In the genomic region with DNA sequence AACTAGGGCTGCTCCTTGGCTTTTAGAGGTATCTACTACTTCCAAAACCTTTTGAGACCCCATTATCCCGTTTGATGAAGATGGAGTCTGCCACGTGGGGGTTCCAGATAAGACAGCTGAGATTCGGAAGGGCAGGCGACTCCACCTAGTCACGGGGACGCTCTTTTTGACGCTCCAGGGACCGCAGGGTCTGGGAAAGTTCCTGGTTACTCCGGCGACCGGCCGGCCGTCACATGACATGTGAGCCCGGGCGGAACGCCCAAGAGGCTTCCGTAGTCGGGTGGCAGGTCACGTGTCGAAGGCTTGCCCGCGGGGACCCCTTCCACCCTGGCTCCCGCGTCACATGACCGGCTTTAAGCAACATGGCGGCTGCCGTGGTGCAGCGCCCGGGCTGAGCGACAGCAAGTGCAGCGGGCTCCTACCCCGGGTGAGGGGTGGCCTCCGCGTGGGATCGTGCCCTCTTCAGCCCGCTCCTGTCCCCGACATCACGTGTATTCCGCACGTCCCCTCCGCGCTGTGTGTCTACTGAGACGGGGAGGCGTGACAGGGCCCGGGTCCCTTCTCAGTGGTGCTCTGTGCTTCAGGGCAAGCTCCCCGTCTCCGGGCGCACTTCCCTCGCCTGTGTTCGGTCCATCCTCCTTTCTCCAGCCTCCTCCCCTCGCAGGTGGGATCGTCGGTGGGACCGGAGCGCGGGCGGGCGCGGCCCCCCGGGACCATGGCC, we compare ENCODE assay signal across 8 cellular contexts. TPM values are rescaled to one million over a fixed set of nuclear protein-coding genes. Genes with fewer than 3 reads are reported as not detected.
DNase-seq lines count a peak whose midpoint lies in the region; ATAC-seq, FAIRE-seq and TF ChIP-seq lines count a peak whose summit lies in the region.

A gene with protein sequence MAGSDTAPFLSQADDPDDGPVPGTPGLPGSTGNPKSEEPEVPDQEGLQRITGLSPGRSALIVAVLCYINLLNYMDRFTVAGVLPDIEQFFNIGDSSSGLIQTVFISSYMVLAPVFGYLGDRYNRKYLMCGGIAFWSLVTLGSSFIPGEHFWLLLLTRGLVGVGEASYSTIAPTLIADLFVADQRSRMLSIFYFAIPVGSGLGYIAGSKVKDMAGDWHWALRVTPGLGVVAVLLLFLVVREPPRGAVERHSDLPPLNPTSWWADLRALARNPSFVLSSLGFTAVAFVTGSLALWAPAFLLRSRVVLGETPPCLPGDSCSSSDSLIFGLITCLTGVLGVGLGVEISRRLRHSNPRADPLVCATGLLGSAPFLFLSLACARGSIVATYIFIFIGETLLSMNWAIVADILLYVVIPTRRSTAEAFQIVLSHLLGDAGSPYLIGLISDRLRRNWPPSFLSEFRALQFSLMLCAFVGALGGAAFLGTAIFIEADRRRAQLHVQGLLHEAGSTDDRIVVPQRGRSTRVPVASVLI (plus strand): TSS at position 342 of the 721 bp plus-strand sequence. CDS start 374 bp downstream, at position 716.

- peak within 1 kb of the TSS; percentile 98 for H2AFZ ChIP-seq in keratinocyte (ENCODE audit: control insufficient read depth, low read length)

- peak within 1 kb of the TSS; percentile 88 for H3K9ac ChIP-seq in keratinocyte (ENCODE audit: control insufficient read depth, extremely low read depth, insufficient read depth, low read length)

- H3K4me3 ChIP-seq in keratinocyte (ENCODE audit: control insufficient read depth in 2 of 3, extremely low read depth in 1 of 3, insufficient read depth in 2 of 3, low read depth in 1 of 3, low read length in 3 of 3): peak within 1 kb of the TSS; percentile 79 to 85 (median 84)

- H3K27ac ChIP-seq in keratinocyte (ENCODE audit: control insufficient read depth, insufficient read depth, low read length): peak within 1 kb of the TSS; percentile 89

- H3K4me1 ChIP-seq in keratinocyte (ENCODE audit: control insufficient read depth, extremely low read depth, insufficient read depth, low read length): peaks cover 8% of the 10 kb centered on the region

- no peak for TF ChIP-seq CTCF in keratinocyte (optimal IDR thresholded peaks at IDR 0.05 in 1 of 3, IDR thresholded peaks at IDR 0.05 in 1 of 3, conservative IDR thresholded peaks at IDR 0.05 in 1 of 3; ENCODE audit: extremely low read depth in 1 of 3, insufficient read depth in 2 of 3, low read length in 3 of 3)

- no peaks in the 10 kb centered on the region for H3K9me3 ChIP-seq in keratinocyte (ENCODE audit: control insufficient read depth, low read depth, low read length)

- H3K36me3 ChIP-seq in keratinocyte (ENCODE audit: control insufficient read depth in 2 of 2, extremely low read depth in 1 of 2, insufficient read depth in 2 of 2, low read length in 2 of 2): peaks cover 9 to 15% of the 10 kb centered on the region in 2 experiments

- no peak for FAIRE-seq in keratinocyte (lab: Jason Lieb, UNC)

- H3K4me2 ChIP-seq in keratinocyte (ENCODE audit: control insufficient read depth, extremely low read depth, insufficient read depth, low read depth, low read length): peak within 1 kb of the TSS; percentile 94

- H4K20me1 ChIP-seq in keratinocyte (ENCODE audit: control insufficient read depth, extremely low read depth, insufficient read depth, low read length): no peaks in the 10 kb centered on the region

- peak; percentile 99 for DNase-seq in AG08396 (ENCODE audit: low spot score)
- DNase-seq in NCI-H460 (ENCODE audit: extremely low read depth, low read depth): peak; percentile 94
- peak; percentile 93 for DNase-seq in activated CD4-positive, CD25-positive, alpha-beta regulatory T cell treated with anti-CD3 and anti-CD28 coated beads, Interleukin-2, amount 50 U/mL, for 72 hours
- peak; percentile 95 for DNase-seq in cerebellum (ENCODE audit: low spot score)
- DNase-seq in keratinocyte (ENCODE audit: low read depth, low spot score): peak; percentile 75
- peak; percentile 82 to 85 for DNase-seq in stimulated activated CD4-positive, alpha-beta T cell treated with anti-CD3 and anti-CD28 coated beads, Interleukin-15, amount 100 ng/mL, for 1 hour (ENCODE audit: low read depth in 1 of 2, low spot score in 1 of 2)

- dilution Hi-C loops in keratinocyte (cut with MboI; ENCODE audit: extremely low pct_ligation_motif_present, low sequenced_read_pairs): no loop called here

- peaks cover 20% of the 10 kb centered on the region for H3K79me2 ChIP-seq in keratinocyte (ENCODE audit: control insufficient read depth, insufficient read depth, low read length)

- H3K9me1 ChIP-seq in keratinocyte (ENCODE audit: control insufficient read depth, extremely low read depth, insufficient read depth, low read length): no peaks in the 10 kb centered on the region

- peak; percentile 90 for ATAC-seq in GM19035 (IDR thresholded peaks at IDR 0.05; ENCODE audit: unreplicated experiment)
- ATAC-seq in HG03354 (IDR thresholded peaks at IDR 0.05; ENCODE audit: poor library complexity, severe bottlenecking, unreplicated experiment): peak; percentile 89

- H3K27me3 ChIP-seq in keratinocyte (ENCODE audit: control insufficient read depth, extremely low read depth, insufficient read depth, low read length): no peaks in the 10 kb centered on the region

RNA-seq across cellular contexts. Expression of the gene that starts here (rescaled TPM):
- total RNA-seq in NCI-H460 (2014; rRNA removed; shearing (Covaris generic)): 51.2 and 67.7 TPM in 2 replicates
- 66.5 and 66.6 TPM in 2 replicates for polyA plus RNA-seq in NCI-H460 (2014; cell fraction: nucleus; rRNA removed)
- 19.6 TPM for total RNA-seq in cerebellum
- polyA plus RNA-seq in keratinocyte: 16.3 to 34.7 TPM (median 23.7 TPM) in 3 replicates
- polyA plus RNA-seq in keratinocyte (2011; ENCODE audit: low read depth): 8.5 TPM
- polyA plus RNA-seq in keratinocyte (2011; cell fraction: cytosol; rRNA removed): 17.6 and 34.6 TPM in 2 replicates
- polyA plus RNA-seq in keratinocyte (2011; cell fraction: nucleus; rRNA removed): 74.6 and 84.8 TPM in 2 replicates
- 29.0 and 30.6 TPM in 2 replicates for polyA plus RNA-seq in keratinocyte (2012; ENCODE audit: low replicate concordance)
- polyA minus RNA-seq in keratinocyte: 22.7 to 59.2 TPM (median 33.6 TPM) in 3 replicates
- 61.2 TPM for polyA minus RNA-seq in keratinocyte (2011; cell fraction: cytosol; rRNA and poly(A)+ RNA removed)
- polyA minus RNA-seq in keratinocyte (2011; cell fraction: nucleus; rRNA and poly(A)+ RNA removed): 41.3 and 51.9 TPM in 2 replicates

Comparison
In these comparisons a context has a peak if more than half of its experiments do, and no peak if none do; other contexts are left out.
1. Peak in every context shown above with its lines: DNase-seq, ATAC-seq, H3K4me3 ChIP-seq and H3K27ac ChIP-seq.